1 cellular context compared by ENCODE assay signal in the genomic region with DNA sequence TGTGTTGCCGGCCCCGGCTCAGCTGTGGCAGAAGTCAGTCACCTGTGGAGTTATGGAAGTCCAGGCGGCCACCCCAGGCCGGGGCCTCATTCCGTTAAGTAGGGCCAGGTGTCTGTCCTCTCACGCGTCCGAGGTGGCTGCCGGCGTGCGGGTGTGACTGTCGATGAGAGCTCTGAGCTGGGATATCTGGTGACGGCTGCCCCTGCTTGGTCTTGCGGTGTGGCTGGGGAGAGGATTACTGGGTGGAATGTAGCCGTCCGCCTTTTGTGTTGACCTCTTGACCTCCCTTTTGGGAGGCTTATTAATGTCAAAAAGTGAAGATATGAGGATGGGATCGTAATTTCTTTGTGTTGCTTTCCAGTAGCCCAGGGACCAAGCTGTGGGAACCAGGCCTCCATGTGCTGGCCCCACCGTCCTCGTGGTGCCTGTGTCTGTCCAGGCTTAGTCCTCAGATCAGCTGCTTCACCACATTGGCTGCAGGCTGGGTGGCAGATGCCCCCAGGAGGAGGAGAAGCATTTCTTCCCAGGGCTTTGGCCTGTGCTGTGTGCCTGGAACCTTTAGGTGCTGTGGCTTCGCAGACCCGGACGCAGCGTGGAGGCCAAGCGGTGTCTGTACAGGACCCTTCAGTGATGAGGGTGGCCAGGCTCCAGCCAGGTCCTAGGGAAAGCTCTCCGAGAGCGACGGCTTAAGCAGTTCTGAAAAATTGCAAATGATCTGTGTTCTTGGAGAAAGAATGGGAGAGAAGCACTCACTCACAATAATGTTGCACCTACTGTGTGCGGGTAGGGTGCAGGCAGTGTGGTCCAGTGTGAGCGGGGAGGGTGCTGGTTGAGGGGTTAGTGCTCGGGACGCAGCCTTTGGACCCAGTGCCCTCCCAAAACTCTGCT.
TF ChIP-seq lines count a peak whose summit lies in the region.

No MANE protein-coding gene starts in this region.

TF ChIP-seq in K562, 482 proteins besides CTCF, POLR2A, EP300 and RAD21 (continues in another document):
- TF ChIP-seq FOXA3 (CRISPR knock-in tag; conservative IDR thresholded peaks at IDR 0.05 in 1 of 2, IDR thresholded peaks at IDR 0.05 in 1 of 2) (0 out of 4 replicates have a peak, but pooled peaks of 1 of the 2 experiments have one; percentile 29), CBX2 (IDR thresholded peaks at IDR 0.05; ENCODE audit: insufficient read depth, low read length, poor library complexity, severe bottlenecking) (no peak), JUNB (CRISPR knock-in tag; conservative IDR thresholded peaks at IDR 0.05) (no peak), RBM15 (IDR thresholded peaks at IDR 0.05; ENCODE audit: insufficient read depth, low read length) (no peak), HDAC2 (IDR thresholded peaks at IDR 0.05) (no peak), ZNF589 (CRISPR knock-in tag; IDR thresholded peaks at IDR 0.05; ENCODE audit: low read depth) (no peak), RBBP5 (IDR thresholded peaks at IDR 0.05; ENCODE audit: borderline replicate concordance, insufficient read depth, low read length, poor library complexity, severe bottlenecking) (no peak), COPS2 (conservative IDR thresholded peaks at IDR 0.05) (no peak), IRF2 (CRISPR knock-in tag; IDR thresholded peaks at IDR 0.05) (0 out of 2 replicates have a peak, but pooled peaks have one; percentile 9), ZNF12 (CRISPR knock-in tag; IDR thresholded peaks at IDR 0.05) (no peak)
- TF ChIP-seq, protein P1, sequence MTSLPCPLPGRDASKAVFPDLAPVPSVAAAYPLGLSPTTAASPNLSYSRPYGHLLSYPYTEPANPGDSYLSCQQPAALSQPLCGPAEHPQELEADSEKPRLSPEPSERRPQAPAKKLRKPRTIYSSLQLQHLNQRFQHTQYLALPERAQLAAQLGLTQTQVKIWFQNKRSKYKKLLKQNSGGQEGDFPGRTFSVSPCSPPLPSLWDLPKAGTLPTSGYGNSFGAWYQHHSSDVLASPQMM (CRISPR knock-in tag; IDR thresholded peaks at IDR 0.05), result no peak
- TF ChIP-seq, protein P2, sequence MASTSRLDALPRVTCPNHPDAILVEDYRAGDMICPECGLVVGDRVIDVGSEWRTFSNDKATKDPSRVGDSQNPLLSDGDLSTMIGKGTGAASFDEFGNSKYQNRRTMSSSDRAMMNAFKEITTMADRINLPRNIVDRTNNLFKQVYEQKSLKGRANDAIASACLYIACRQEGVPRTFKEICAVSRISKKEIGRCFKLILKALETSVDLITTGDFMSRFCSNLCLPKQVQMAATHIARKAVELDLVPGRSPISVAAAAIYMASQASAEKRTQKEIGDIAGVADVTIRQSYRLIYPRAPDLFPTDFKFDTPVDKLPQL (IDR thresholded peaks at IDR 0.05; ENCODE audit: extremely low read depth, insufficient read length), result no peak
- TF ChIP-seq, protein P3, sequence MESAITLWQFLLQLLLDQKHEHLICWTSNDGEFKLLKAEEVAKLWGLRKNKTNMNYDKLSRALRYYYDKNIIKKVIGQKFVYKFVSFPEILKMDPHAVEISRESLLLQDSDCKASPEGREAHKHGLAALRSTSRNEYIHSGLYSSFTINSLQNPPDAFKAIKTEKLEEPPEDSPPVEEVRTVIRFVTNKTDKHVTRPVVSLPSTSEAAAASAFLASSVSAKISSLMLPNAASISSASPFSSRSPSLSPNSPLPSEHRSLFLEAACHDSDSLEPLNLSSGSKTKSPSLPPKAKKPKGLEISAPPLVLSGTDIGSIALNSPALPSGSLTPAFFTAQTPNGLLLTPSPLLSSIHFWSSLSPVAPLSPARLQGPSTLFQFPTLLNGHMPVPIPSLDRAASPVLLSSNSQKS (CRISPR knock-in tag; IDR thresholded peaks at IDR 0.05), result no peak
- TF ChIP-seq, protein P4, sequence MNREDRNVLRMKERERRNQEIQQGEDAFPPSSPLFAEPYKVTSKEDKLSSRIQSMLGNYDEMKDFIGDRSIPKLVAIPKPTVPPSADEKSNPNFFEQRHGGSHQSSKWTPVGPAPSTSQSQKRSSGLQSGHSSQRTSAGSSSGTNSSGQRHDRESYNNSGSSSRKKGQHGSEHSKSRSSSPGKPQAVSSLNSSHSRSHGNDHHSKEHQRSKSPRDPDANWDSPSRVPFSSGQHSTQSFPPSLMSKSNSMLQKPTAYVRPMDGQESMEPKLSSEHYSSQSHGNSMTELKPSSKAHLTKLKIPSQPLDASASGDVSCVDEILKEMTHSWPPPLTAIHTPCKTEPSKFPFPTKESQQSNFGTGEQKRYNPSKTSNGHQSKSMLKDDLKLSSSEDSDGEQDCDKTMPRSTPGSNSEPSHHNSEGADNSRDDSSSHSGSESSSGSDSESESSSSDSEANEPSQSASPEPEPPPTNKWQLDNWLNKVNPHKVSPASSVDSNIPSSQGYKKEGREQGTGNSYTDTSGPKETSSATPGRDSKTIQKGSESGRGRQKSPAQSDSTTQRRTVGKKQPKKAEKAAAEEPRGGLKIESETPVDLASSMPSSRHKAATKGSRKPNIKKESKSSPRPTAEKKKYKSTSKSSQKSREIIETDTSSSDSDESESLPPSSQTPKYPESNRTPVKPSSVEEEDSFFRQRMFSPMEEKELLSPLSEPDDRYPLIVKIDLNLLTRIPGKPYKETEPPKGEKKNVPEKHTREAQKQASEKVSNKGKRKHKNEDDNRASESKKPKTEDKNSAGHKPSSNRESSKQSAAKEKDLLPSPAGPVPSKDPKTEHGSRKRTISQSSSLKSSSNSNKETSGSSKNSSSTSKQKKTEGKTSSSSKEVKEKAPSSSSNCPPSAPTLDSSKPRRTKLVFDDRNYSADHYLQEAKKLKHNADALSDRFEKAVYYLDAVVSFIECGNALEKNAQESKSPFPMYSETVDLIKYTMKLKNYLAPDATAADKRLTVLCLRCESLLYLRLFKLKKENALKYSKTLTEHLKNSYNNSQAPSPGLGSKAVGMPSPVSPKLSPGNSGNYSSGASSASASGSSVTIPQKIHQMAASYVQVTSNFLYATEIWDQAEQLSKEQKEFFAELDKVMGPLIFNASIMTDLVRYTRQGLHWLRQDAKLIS (CRISPR knock-in tag; IDR thresholded peaks at IDR 0.05), result no peak
- TF ChIP-seq, protein P5, sequence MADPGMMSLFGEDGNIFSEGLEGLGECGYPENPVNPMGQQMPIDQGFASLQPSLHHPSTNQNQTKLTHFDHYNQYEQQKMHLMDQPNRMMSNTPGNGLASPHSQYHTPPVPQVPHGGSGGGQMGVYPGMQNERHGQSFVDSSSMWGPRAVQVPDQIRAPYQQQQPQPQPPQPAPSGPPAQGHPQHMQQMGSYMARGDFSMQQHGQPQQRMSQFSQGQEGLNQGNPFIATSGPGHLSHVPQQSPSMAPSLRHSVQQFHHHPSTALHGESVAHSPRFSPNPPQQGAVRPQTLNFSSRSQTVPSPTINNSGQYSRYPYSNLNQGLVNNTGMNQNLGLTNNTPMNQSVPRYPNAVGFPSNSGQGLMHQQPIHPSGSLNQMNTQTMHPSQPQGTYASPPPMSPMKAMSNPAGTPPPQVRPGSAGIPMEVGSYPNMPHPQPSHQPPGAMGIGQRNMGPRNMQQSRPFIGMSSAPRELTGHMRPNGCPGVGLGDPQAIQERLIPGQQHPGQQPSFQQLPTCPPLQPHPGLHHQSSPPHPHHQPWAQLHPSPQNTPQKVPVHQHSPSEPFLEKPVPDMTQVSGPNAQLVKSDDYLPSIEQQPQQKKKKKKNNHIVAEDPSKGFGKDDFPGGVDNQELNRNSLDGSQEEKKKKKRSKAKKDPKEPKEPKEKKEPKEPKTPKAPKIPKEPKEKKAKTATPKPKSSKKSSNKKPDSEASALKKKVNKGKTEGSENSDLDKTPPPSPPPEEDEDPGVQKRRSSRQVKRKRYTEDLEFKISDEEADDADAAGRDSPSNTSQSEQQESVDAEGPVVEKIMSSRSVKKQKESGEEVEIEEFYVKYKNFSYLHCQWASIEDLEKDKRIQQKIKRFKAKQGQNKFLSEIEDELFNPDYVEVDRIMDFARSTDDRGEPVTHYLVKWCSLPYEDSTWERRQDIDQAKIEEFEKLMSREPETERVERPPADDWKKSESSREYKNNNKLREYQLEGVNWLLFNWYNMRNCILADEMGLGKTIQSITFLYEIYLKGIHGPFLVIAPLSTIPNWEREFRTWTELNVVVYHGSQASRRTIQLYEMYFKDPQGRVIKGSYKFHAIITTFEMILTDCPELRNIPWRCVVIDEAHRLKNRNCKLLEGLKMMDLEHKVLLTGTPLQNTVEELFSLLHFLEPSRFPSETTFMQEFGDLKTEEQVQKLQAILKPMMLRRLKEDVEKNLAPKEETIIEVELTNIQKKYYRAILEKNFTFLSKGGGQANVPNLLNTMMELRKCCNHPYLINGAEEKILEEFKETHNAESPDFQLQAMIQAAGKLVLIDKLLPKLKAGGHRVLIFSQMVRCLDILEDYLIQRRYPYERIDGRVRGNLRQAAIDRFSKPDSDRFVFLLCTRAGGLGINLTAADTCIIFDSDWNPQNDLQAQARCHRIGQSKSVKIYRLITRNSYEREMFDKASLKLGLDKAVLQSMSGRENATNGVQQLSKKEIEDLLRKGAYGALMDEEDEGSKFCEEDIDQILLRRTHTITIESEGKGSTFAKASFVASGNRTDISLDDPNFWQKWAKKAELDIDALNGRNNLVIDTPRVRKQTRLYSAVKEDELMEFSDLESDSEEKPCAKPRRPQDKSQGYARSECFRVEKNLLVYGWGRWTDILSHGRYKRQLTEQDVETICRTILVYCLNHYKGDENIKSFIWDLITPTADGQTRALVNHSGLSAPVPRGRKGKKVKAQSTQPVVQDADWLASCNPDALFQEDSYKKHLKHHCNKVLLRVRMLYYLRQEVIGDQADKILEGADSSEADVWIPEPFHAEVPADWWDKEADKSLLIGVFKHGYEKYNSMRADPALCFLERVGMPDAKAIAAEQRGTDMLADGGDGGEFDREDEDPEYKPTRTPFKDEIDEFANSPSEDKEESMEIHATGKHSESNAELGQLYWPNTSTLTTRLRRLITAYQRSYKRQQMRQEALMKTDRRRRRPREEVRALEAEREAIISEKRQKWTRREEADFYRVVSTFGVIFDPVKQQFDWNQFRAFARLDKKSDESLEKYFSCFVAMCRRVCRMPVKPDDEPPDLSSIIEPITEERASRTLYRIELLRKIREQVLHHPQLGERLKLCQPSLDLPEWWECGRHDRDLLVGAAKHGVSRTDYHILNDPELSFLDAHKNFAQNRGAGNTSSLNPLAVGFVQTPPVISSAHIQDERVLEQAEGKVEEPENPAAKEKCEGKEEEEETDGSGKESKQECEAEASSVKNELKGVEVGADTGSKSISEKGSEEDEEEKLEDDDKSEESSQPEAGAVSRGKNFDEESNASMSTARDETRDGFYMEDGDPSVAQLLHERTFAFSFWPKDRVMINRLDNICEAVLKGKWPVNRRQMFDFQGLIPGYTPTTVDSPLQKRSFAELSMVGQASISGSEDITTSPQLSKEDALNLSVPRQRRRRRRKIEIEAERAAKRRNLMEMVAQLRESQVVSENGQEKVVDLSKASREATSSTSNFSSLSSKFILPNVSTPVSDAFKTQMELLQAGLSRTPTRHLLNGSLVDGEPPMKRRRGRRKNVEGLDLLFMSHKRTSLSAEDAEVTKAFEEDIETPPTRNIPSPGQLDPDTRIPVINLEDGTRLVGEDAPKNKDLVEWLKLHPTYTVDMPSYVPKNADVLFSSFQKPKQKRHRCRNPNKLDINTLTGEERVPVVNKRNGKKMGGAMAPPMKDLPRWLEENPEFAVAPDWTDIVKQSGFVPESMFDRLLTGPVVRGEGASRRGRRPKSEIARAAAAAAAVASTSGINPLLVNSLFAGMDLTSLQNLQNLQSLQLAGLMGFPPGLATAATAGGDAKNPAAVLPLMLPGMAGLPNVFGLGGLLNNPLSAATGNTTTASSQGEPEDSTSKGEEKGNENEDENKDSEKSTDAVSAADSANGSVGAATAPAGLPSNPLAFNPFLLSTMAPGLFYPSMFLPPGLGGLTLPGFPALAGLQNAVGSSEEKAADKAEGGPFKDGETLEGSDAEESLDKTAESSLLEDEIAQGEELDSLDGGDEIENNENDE (IDR thresholded peaks at IDR 0.05; ENCODE audit: low read depth, low read length), result no peak
- TF ChIP-seq, protein P6, sequence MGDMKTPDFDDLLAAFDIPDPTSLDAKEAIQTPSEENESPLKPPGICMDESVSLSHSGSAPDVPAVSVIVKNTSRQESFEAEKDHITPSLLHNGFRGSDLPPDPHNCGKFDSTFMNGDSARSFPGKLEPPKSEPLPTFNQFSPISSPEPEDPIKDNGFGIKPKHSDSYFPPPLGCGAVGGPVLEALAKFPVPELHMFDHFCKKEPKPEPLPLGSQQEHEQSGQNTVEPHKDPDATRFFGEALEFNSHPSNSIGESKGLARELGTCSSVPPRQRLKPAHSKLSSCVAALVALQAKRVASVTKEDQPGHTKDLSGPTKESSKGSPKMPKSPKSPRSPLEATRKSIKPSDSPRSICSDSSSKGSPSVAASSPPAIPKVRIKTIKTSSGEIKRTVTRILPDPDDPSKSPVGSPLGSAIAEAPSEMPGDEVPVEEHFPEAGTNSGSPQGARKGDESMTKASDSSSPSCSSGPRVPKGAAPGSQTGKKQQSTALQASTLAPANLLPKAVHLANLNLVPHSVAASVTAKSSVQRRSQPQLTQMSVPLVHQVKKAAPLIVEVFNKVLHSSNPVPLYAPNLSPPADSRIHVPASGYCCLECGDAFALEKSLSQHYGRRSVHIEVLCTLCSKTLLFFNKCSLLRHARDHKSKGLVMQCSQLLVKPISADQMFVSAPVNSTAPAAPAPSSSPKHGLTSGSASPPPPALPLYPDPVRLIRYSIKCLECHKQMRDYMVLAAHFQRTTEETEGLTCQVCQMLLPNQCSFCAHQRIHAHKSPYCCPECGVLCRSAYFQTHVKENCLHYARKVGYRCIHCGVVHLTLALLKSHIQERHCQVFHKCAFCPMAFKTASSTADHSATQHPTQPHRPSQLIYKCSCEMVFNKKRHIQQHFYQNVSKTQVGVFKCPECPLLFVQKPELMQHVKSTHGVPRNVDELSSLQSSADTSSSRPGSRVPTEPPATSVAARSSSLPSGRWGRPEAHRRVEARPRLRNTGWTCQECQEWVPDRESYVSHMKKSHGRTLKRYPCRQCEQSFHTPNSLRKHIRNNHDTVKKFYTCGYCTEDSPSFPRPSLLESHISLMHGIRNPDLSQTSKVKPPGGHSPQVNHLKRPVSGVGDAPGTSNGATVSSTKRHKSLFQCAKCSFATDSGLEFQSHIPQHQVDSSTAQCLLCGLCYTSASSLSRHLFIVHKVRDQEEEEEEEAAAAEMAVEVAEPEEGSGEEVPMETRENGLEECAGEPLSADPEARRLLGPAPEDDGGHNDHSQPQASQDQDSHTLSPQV (IDR thresholded peaks at IDR 0.05), result peak; percentile 39; the same call in 1 of the 2 replicates
- TF ChIP-seq, protein P7, sequence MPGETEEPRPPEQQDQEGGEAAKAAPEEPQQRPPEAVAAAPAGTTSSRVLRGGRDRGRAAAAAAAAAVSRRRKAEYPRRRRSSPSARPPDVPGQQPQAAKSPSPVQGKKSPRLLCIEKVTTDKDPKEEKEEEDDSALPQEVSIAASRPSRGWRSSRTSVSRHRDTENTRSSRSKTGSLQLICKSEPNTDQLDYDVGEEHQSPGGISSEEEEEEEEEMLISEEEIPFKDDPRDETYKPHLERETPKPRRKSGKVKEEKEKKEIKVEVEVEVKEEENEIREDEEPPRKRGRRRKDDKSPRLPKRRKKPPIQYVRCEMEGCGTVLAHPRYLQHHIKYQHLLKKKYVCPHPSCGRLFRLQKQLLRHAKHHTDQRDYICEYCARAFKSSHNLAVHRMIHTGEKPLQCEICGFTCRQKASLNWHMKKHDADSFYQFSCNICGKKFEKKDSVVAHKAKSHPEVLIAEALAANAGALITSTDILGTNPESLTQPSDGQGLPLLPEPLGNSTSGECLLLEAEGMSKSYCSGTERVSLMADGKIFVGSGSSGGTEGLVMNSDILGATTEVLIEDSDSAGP (CRISPR knock-in tag; IDR thresholded peaks at IDR 0.05), result no peak
- TF ChIP-seq, protein P8, sequence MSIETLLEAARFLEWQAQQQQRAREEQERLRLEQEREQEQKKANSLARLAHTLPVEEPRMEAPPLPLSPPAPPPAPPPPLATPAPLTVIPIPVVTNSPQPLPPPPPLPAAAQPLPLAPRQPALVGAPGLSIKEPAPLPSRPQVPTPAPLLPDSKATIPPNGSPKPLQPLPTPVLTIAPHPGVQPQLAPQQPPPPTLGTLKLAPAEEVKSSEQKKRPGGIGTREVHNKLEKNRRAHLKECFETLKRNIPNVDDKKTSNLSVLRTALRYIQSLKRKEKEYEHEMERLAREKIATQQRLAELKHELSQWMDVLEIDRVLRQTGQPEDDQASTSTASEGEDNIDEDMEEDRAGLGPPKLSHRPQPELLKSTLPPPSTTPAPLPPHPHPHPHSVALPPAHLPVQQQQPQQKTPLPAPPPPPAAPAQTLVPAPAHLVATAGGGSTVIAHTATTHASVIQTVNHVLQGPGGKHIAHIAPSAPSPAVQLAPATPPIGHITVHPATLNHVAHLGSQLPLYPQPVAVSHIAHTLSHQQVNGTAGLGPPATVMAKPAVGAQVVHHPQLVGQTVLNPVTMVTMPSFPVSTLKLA (conservative IDR thresholded peaks at IDR 0.05), result no peak
